In the genomic region with DNA sequence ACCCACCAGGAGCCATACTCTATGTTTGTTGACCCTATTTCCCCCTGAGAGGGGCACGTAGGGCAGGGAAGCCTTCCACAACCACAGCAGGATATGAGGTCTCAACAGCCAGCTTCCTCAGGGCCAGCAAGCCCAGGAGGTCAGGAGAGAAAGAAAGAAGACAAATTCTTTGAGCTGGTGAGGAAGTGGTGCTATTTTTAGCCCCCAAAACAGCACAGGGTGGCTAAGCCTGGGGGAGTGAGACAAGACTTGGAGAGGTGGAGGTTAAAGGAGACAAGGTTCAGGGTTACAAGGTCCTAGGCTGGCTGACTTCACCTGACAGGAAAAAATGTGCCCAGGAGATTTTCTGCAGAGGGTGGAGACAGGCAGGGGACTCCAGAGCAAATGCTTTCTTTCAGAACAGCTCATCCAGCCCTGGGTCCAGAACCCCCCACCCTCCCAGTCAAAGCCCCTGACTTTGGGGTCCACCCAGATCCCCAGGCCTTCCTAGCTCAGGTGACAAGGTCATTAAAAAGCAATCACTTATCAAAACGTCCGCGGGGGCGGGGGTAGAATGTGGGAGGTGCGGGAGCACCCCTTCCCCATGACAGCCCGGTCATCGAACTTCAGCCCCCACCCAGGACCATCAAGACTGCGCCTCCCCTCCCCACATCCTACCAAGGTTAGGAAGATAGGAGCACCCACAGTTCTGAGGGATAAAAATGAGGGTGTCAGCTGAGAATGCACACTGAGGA, we compare ENCODE assay signal across 10 cellular contexts. TPM values are rescaled to one million over a fixed set of nuclear protein-coding genes. Genes with fewer than 3 reads are reported as not detected.
DNase-seq lines count a peak whose midpoint lies in the region; ATAC-seq and TF ChIP-seq lines count a peak whose summit lies in the region.
"Had no signal": no experiment of that assay in that cellular context is flagged by ENCODE, and none has a peak within 500 bp of the region (broad histone marks: within the 10 kb centered on the region; RNA-seq: fewer than 3 reads in every experiment).

No MANE protein-coding gene starts in this region.

- no peaks in the 10 kb centered on the region for H3K9me3 Mint-ChIP-seq in activated naive CD4-positive, alpha-beta T cell treated with anti-CD3 and anti-CD28 coated beads for 36 hours
- H3K9me3 Mint-ChIP-seq in activated CD8-positive, alpha-beta T cell treated with anti-CD3 and anti-CD28 coated beads, Interleukin-2, amount 10 ng/mL, durations not matched to agents 7 days and 5 days (ENCODE audit: insufficient read depth): no peaks in the 10 kb centered on the region
- H3K9me3 Mint-ChIP-seq: activated B cell treated with CpG ODN at 0.5 μM for 24 hours had no signal

- intact Hi-C loops in activated naive CD4-positive, alpha-beta T cell treated with anti-CD3 and anti-CD28 coated beads for 36 hours (cut with micrococcal nuclease): no loop called here
- intact Hi-C loops in left colon (cut with DNase I, micrococcal nuclease): no loop called here
- intact Hi-C loops in left ventricle myocardium inferior (cut with micrococcal nuclease): no loop called here

- peaks cover 14% of the 10 kb centered on the region for H3K4me1 ChIP-seq in iPS-18a (ENCODE audit: control insufficient read depth, low read depth, low read length)
- H3K4me1 ChIP-seq in thymus (ENCODE audit: control insufficient read depth, insufficient read depth, low read length): peaks cover 15% of the 10 kb centered on the region
- peaks cover 10% of the 10 kb centered on the region for H3K4me1 ChIP-seq in left ventricle myocardium inferior

- peak overlapping the region; percentile 84 for H3K4me3 ChIP-seq in iPS-18a (ENCODE audit: low read length)
- peak overlapping the region; percentile 57 for H3K4me3 ChIP-seq in thymus (ENCODE audit: low read length)
- H3K4me3 ChIP-seq in left ventricle myocardium inferior: no peak overlapping the region

- CTCF ChIA-PET in activated naive CD4-positive, alpha-beta T cell treated with anti-CD3 and anti-CD28 coated beads for 36 hours (lab: Charles Lee): no interaction called here
- CTCF ChIA-PET in activated CD8-positive, alpha-beta T cell treated with anti-CD3 and anti-CD28 coated beads, Interleukin-2, amount 10 ng/mL, durations not matched to agents 7 days and 5 days (lab: Charles Lee): interaction anchor here (0.7 to 1.7 kb wide), 3 partner anchors 28 to 271 kb away, joined by 3 to 8 read pairs (median 5); a partner anchor contains a TSS

- H3K9me3 ChIP-seq in iPS-18a (ENCODE audit: control insufficient read depth, low read depth, low read length): no peaks in the 10 kb centered on the region
- H3K9me3 ChIP-seq in thymus (ENCODE audit: control insufficient read depth): no peaks in the 10 kb centered on the region
- H3K9me3 ChIP-seq in left ventricle myocardium inferior (replicated peaks): no peaks in the 10 kb centered on the region

- H3K27me3 Mint-ChIP-seq in activated naive CD4-positive, alpha-beta T cell treated with anti-CD3 and anti-CD28 coated beads for 36 hours (ENCODE audit: low read depth): no peaks in the 10 kb centered on the region
- H3K27me3 Mint-ChIP-seq in activated CD8-positive, alpha-beta T cell treated with anti-CD3 and anti-CD28 coated beads, Interleukin-2, amount 10 ng/mL, durations not matched to agents 7 days and 5 days (ENCODE audit: low read depth): no peaks in the 10 kb centered on the region

- no peaks in the 10 kb centered on the region for H3K27me3 ChIP-seq in iPS-18a (ENCODE audit: control insufficient read depth, insufficient read depth, low read length)
- no peaks in the 10 kb centered on the region for H3K27me3 ChIP-seq in thymus (ENCODE audit: control insufficient read depth, insufficient read depth)
- H3K27me3 ChIP-seq in left ventricle myocardium inferior (ENCODE audit: low read depth): peaks cover 23% of the 10 kb centered on the region

- H3K4me1 Mint-ChIP-seq in activated naive CD4-positive, alpha-beta T cell treated with anti-CD3 and anti-CD28 coated beads for 36 hours (ENCODE audit: low read depth): peaks cover 34% of the 10 kb centered on the region
- peaks cover 58% of the 10 kb centered on the region for H3K4me1 Mint-ChIP-seq in activated CD8-positive, alpha-beta T cell treated with anti-CD3 and anti-CD28 coated beads, Interleukin-2, amount 10 ng/mL, durations not matched to agents 7 days and 5 days (ENCODE audit: low read depth)

- 6% methylated on average over 9 of the region's 9 CpGs for WGBS in thymus

- H3K27ac Mint-ChIP-seq in activated naive CD4-positive, alpha-beta T cell treated with anti-CD3 and anti-CD28 coated beads for 36 hours: peak overlapping the region; percentile 47
- H3K27ac Mint-ChIP-seq in activated CD8-positive, alpha-beta T cell treated with anti-CD3 and anti-CD28 coated beads, Interleukin-2, amount 10 ng/mL, durations not matched to agents 7 days and 5 days: peak overlapping the region; percentile 67
- H3K27ac Mint-ChIP-seq: activated B cell treated with CpG ODN at 0.5 μM for 24 hours had no signal

- DNase-seq in activated naive CD4-positive, alpha-beta T cell treated with anti-CD3 and anti-CD28 coated beads for 36 hours: no peak
- DNase-seq in activated naive CD4-positive, alpha-beta T cell (lab: John Stamatoyannopoulos, UW): no peak
- no peak for DNase-seq in activated CD8-positive, alpha-beta T cell treated with anti-CD3 and anti-CD28 coated beads, Interleukin-2, amount 10 ng/mL, durations not matched to agents 7 days and 5 days
- no peak for DNase-seq in left colon
- no peak for DNase-seq in left ventricle myocardium inferior
- no peak for DNase-seq in DMS 273 treated with DMSO at 0.1 percent for 48 hours (lab: John Stamatoyannopoulos, UW)
- DNase-seq: activated B cell treated with CpG ODN at 0.5 μM for 24 hours, Calu3 had no signal

- ATAC-seq in activated CD8-positive, alpha-beta T cell treated with anti-CD3 and anti-CD28 coated beads, Interleukin-2, amount 10 ng/mL, durations not matched to agents 7 days and 5 days: peak; percentile 27
- ATAC-seq in left colon: no peak

- H3K9ac ChIP-seq in iPS-18a (ENCODE audit: low read length): no peak overlapping the region

- no peak for TF ChIP-seq CTCF in left ventricle myocardium inferior (IDR thresholded peaks at IDR 0.05; ENCODE audit: borderline replicate concordance)

- no peak overlapping the region for H3K27ac ChIP-seq in iPS-18a (ENCODE audit: low read length)
- H3K27ac ChIP-seq in thymus (ENCODE audit: low read depth): no peak overlapping the region
- no peak overlapping the region for H3K27ac ChIP-seq in left ventricle myocardium inferior (replicated peaks)

- H3K36me3 Mint-ChIP-seq in activated naive CD4-positive, alpha-beta T cell treated with anti-CD3 and anti-CD28 coated beads for 36 hours (ENCODE audit: low read depth): peaks cover 4% of the 10 kb centered on the region
- peaks cover 17% of the 10 kb centered on the region for H3K36me3 Mint-ChIP-seq in activated CD8-positive, alpha-beta T cell treated with anti-CD3 and anti-CD28 coated beads, Interleukin-2, amount 10 ng/mL, durations not matched to agents 7 days and 5 days (ENCODE audit: low read depth)

- POLR2A ChIA-PET in activated CD8-positive, alpha-beta T cell treated with anti-CD3 and anti-CD28 coated beads, Interleukin-2, amount 10 ng/mL, durations not matched to agents 7 days and 5 days (lab: Charles Lee): interaction anchor here (0.8 to 4.7 kb wide), 8 partner anchors 9 to 95 kb away, joined by 3 to 52 read pairs (median 3); a partner anchor contains a TSS

- H3K36me3 ChIP-seq in iPS-18a (ENCODE audit: control insufficient read depth, low read depth, low read length): peaks cover 12% of the 10 kb centered on the region
- peaks cover 6% of the 10 kb centered on the region for H3K36me3 ChIP-seq in thymus (ENCODE audit: control insufficient read depth, insufficient read depth)
- peaks cover under 1% of the 10 kb centered on the region for H3K36me3 ChIP-seq in left ventricle myocardium inferior

- H3K4me3 Mint-ChIP-seq in activated naive CD4-positive, alpha-beta T cell treated with anti-CD3 and anti-CD28 coated beads for 36 hours: peak overlapping the region; percentile 86
- H3K4me3 Mint-ChIP-seq in activated CD8-positive, alpha-beta T cell treated with anti-CD3 and anti-CD28 coated beads, Interleukin-2, amount 10 ng/mL, durations not matched to agents 7 days and 5 days: peak overlapping the region; percentile 89

RNA-seq across cellular contexts. Expression of a gene that starts 1.3 kb away (rescaled TPM):
- 1 to 10 TPM; 8.2 to 8.6 TPM for total RNA-seq in activated naive CD4-positive, alpha-beta T cell treated with anti-CD3 and anti-CD28 coated beads for 36 hours
- total RNA-seq in activated CD8-positive, alpha-beta T cell treated with anti-CD3 and anti-CD28 coated beads, Interleukin-2, amount 10 ng/mL, durations not matched to agents 7 days and 5 days: 10 to 100 TPM; 25.4 TPM
- 2.0 TPM for polyA plus RNA-seq in thymus
- total RNA-seq in left colon (1 to 10 TPM; 1.1 to 1.4 TPM), left ventricle myocardium inferior (0.44 TPM)

RNA-seq across cellular contexts. Expression of a gene that starts 11.2 kb away (rescaled TPM):
- 10 to 100 TPM; 47.3 to 48.5 TPM for total RNA-seq in activated naive CD4-positive, alpha-beta T cell treated with anti-CD3 and anti-CD28 coated beads for 36 hours
- total RNA-seq in activated CD8-positive, alpha-beta T cell treated with anti-CD3 and anti-CD28 coated beads, Interleukin-2, amount 10 ng/mL, durations not matched to agents 7 days and 5 days: 100 to 1,000 TPM; 102 to 106 TPM
- 28.6 TPM for polyA plus RNA-seq in thymus
- total RNA-seq in left colon (10 to 100 TPM; 51.4 to 58.0 TPM), left ventricle myocardium inferior (25.3 TPM)

RNA-seq across cellular contexts. Expression of a gene that starts 17.0 kb away (rescaled TPM):
- total RNA-seq in activated naive CD4-positive, alpha-beta T cell treated with anti-CD3 and anti-CD28 coated beads for 36 hours: 10 to 100 TPM; 24.7 to 28.7 TPM
- 10 to 100 TPM; 20.8 to 24.5 TPM for total RNA-seq in activated CD8-positive, alpha-beta T cell treated with anti-CD3 and anti-CD28 coated beads, Interleukin-2, amount 10 ng/mL, durations not matched to agents 7 days and 5 days
- 44.7 TPM for polyA plus RNA-seq in thymus
- total RNA-seq in left colon (10 to 100 TPM; 11.0 to 12.6 TPM), left ventricle myocardium inferior (19.4 TPM)

RNA-seq across cellular contexts. Expression of a gene that starts 20.3 kb away (rescaled TPM):
- total RNA-seq in activated naive CD4-positive, alpha-beta T cell treated with anti-CD3 and anti-CD28 coated beads for 36 hours: under 1 TPM; 0.69 to 0.72 TPM
- total RNA-seq in activated CD8-positive, alpha-beta T cell treated with anti-CD3 and anti-CD28 coated beads, Interleukin-2, amount 10 ng/mL, durations not matched to agents 7 days and 5 days: 1 to 10 TPM; 1.0 to 1.2 TPM
- polyA plus RNA-seq in thymus: 2.7 TPM
- total RNA-seq in left colon (100 to 1,000 TPM; 176 to 247 TPM), left ventricle myocardium inferior (4.9 TPM)
- total RNA-seq: activated B cell treated with CpG ODN at 0.5 μM for 24 hours had no signal
